ENCODE assay signal across 21 cellular contexts in genomic region chr1:156839426-156840109, GRCh38. TPM values are rescaled to one million over a fixed set of nuclear protein-coding genes. Genes with fewer than 3 reads are reported as not detected.
DNase-seq lines count a peak whose midpoint lies in the region; ATAC-seq, FAIRE-seq and TF ChIP-seq lines count a peak whose summit lies in the region.
"Had no signal": no experiment of that assay in that cellular context is flagged by ENCODE, and none has a peak within 500 bp of the region (broad histone marks: within the 10 kb centered on the region; RNA-seq: fewer than 3 reads in every experiment).

No MANE protein-coding gene starts in this region.

- peak; percentile 66 for DNase-seq in BE2C
- DNase-seq in NCI-H2227 (lab: John Stamatoyannopoulos, UW; ENCODE audit: unreplicated experiment) = peak; percentile 82
- peak; percentile 27 for DNase-seq in kidney
- DNase-seq in activated effector memory CD4-positive, alpha-beta T cell treated with anti-CD3 and anti-CD28 coated beads, Interleukin-2, amount 50 U/mL, for 16 hours = no peak
- DNase-seq in transverse colon = no peak
- DNase-seq: foreskin keratinocyte, GDM1, hippocampal formation, NCI-H510A, right cardiac atrium had no signal

- H3K36me3 ChIP-seq in BE2C = no peaks in the 10 kb centered on the region
- H3K36me3 ChIP-seq in BLaER1 = no peaks in the 10 kb centered on the region
- H3K36me3 ChIP-seq in kidney (ENCODE audit: control insufficient read depth in 1 of 2, insufficient read depth in 2 of 2, low read length in 2 of 2) = no peaks in the 10 kb centered on the region
- no peaks in the 10 kb centered on the region for H3K36me3 ChIP-seq in transverse colon
- H3K36me3 ChIP-seq: left lung, pancreas had no signal

- 41% methylated on average over 9 of the region's 9 CpGs; no CpG with 5 or more reads in 1 of the 2 donors for WGBS in transverse colon (ENCODE audit: low coverage in 1 of 2), 2 donors

- H3K27ac ChIP-seq in BLaER1 (no peak overlapping the region), kidney (ENCODE audit: low read depth in 2 of 2, low read length in 2 of 2) (no peak overlapping the region), transverse colon (no peak overlapping the region)
- H3K27ac ChIP-seq: coronary artery, foreskin keratinocyte, left lung, pancreas, SK-N-MC, VCaP had no signal

- no peak for TF ChIP-seq EP300 in transverse colon (IDR thresholded peaks at IDR 0.05; ENCODE audit: low read depth)

- no peak for TF ChIP-seq POLR2A in transverse colon (IDR thresholded peaks at IDR 0.05)

- peak overlapping the region; percentile 74 for H3K4me2 ChIP-seq in BLaER1

- H3K27me3 ChIP-seq in BE2C (no peaks in the 10 kb centered on the region), BLaER1 (no peaks in the 10 kb centered on the region), transverse colon (peaks cover 75% of the 10 kb centered on the region)

- H3K9ac ChIP-seq in BLaER1 = no peak overlapping the region
- H3K9ac ChIP-seq in kidney (ENCODE audit: low read length in 2 of 2) = no peak overlapping the region

- TF ChIP-seq CTCF in BE2C (IDR thresholded peaks at IDR 0.05; ENCODE audit: low read depth, low read length) (no peak), kidney (IDR thresholded peaks at IDR 0.05; ENCODE audit: borderline replicate concordance, extremely low read depth, insufficient read depth) (no peak), transverse colon (IDR thresholded peaks at IDR 0.05) (no peak)

- H3K9me3 ChIP-seq in BE2C = no peaks in the 10 kb centered on the region
- no peaks in the 10 kb centered on the region for H3K9me3 ChIP-seq in BLaER1
- no peaks in the 10 kb centered on the region for H3K9me3 ChIP-seq in kidney (ENCODE audit: control insufficient read depth in 1 of 2, low read length in 2 of 2)
- H3K9me3 ChIP-seq in transverse colon = no peaks in the 10 kb centered on the region
- H3K9me3 ChIP-seq: left lung, pancreas had no signal

- in situ Hi-C loops in transverse colon (cut with MboI; ENCODE audit: low pct_ligation_motif_present in 1 of 4, low pct_unique_long_range_greater_than_20kb in 1 of 4, low sequenced_read_pairs in 3 of 4) = no loop called here

- H4K20me1 ChIP-seq in BLaER1 = no peaks in the 10 kb centered on the region

- no peak for ATAC-seq in HG03520 (IDR thresholded peaks at IDR 0.05; ENCODE audit: unreplicated experiment)

- no peak overlapping the region for H3K4me3 ChIP-seq in BE2C (ENCODE audit: low read depth, low read length)
- no peak overlapping the region for H3K4me3 ChIP-seq in BLaER1
- no peak overlapping the region for H3K4me3 ChIP-seq in kidney (ENCODE audit: low read length in 2 of 2)
- no peak overlapping the region for H3K4me3 ChIP-seq in transverse colon
- H3K4me3 ChIP-seq: coronary artery, left lung, pancreas, SK-N-MC had no signal

- H3K4me1 ChIP-seq in BE2C (peaks cover 10% of the 10 kb centered on the region), BLaER1 (peaks cover 13% of the 10 kb centered on the region), kidney (ENCODE audit: control insufficient read depth in 1 of 2, insufficient read depth in 1 of 2, low read depth in 1 of 2, low read length in 2 of 2) (no peaks in the 10 kb centered on the region), transverse colon (no peaks in the 10 kb centered on the region)
- H3K4me1 ChIP-seq: foreskin keratinocyte, left lung, pancreas had no signal

- intact Hi-C loops in kidney (cut with DNase I) = no loop called here
- intact Hi-C loops in transverse colon (cut with DNase I; ENCODE audit: low total_unique reads) = no loop called here

- FAIRE-seq in kidney (lab: Jason Lieb, UNC) = no peak
- FAIRE-seq: pancreas had no signal

RNA-seq across cellular contexts. Expression of gene INSRR, which starts 19.3 kb away (rescaled TPM):
- polyA plus RNA-seq in BE2C (2012; ENCODE audit: insufficient read depth, insufficient read length, low read depth) = 1.6 TPM
- total RNA-seq in kidney (0.35 TPM), transverse colon (not detected)
- polyA plus RNA-seq in kidney (ENCODE audit: insufficient read depth, low read depth, low replicate concordance) = 2.4 TPM
- total RNA-seq: esophagus mucosa, foreskin keratinocyte, H1, left lung had no signal
- polyA plus RNA-seq: foreskin keratinocyte had no signal

RNA-seq across cellular contexts. Expression of gene NTRK1, which starts 21.1 kb away (rescaled TPM):
- 67.7 TPM for polyA plus RNA-seq in BE2C (2012; ENCODE audit: insufficient read depth, insufficient read length, low read depth)
- total RNA-seq in kidney = 1.0 TPM
- 1.3 TPM for polyA plus RNA-seq in kidney (ENCODE audit: insufficient read depth, low read depth, low replicate concordance)
- total RNA-seq in transverse colon = 1 to 10 TPM in 1 of 4 donors, under 1 TPM in 2, not detected in 1; 0.20 to 2.6 (median 0.64) TPM
- total RNA-seq: foreskin keratinocyte, HT-29 had no signal

RNA-seq across cellular contexts. Expression of gene SH2D2A, which starts 22.9 kb away (rescaled TPM):
- not detected for polyA plus RNA-seq in BE2C (2012; ENCODE audit: insufficient read depth, insufficient read length, low read depth)
- total RNA-seq in kidney (4.3 TPM), transverse colon (1 to 10 TPM in 3 of 4 donors, not detected in 1; 1.9 to 5.9 (median 3.4) TPM)
- polyA plus RNA-seq in kidney (ENCODE audit: insufficient read depth, low read depth, low replicate concordance) = 0.32 TPM

RNA-seq across cellular contexts. Expression of gene PEAR1, which starts 54.0 kb away (rescaled TPM):
- polyA plus RNA-seq in BE2C (2012; ENCODE audit: insufficient read depth, insufficient read length, low read depth) = 27.0 TPM
- 17.2 TPM for total RNA-seq in kidney
- 4.5 TPM for polyA plus RNA-seq in kidney (ENCODE audit: insufficient read depth, low read depth, low replicate concordance)
- 1 to 10 TPM; 1.8 to 5.6 (median 3.7) TPM for total RNA-seq in transverse colon
- total RNA-seq: CD8-positive, alpha-beta T cell had no signal

Comparison
In these comparisons a context has a peak if more than half of its experiments do, and no peak if none do; other contexts are left out.
1. DNase-seq: peak in BE2C (single experiment), NCI-H2227 (single experiment) and kidney (single experiment); none in activated effector memory CD4-positive, alpha-beta T cell treated with anti-CD3 and anti-CD28 coated beads, Interleukin-2, amount 50 U/mL, for 16 hours (single experiment) and transverse colon (single experiment).